ENCODE assay signal across 16 cellular contexts in genomic region chr2:178211460-178211859, GRCh38.
"Had no signal": no experiment of that assay in that cellular context is flagged by ENCODE, and none has a peak within 500 bp of the region (broad histone marks: within the 10 kb centered on the region; RNA-seq: fewer than 3 reads in every experiment).

No MANE protein-coding gene starts in this region.

- DNase-seq: activated B cell treated with CpG ODN at 0.5 μM for 24 hours; activated CD4-positive, alpha-beta T cell treated with anti-CD3 and anti-CD28 coated beads, Interleukin-2, amount 10 ng/mL, durations not matched to agents 24 days and 14 days; activated CD8-positive, alpha-beta memory T cell treated with anti-CD3 and anti-CD28 coated beads for 24 hours; activated naive CD8-positive, alpha-beta T cell treated with anti-CD3 and anti-CD28 coated beads, Interleukin-2, amount 50 U/mL, for 24 hours; effector CD4-positive, alpha-beta T cell; esophagus squamous epithelium; islet precursor cell; left lung; mammary epithelial cell; naive B cell; SK-N-SH; stimulated activated CD4-positive, alpha-beta T cell treated with anti-CD3 and anti-CD28 coated beads, Interleukin-12 subunit alpha, Interleukin-12 subunit beta, amount 100 ng/mL, for 4 hours; stimulated activated CD4-positive, alpha-beta T cell treated with anti-CD3 and anti-CD28 coated beads, Interleukin-2, amount 100 ng/mL, for 24 hours; thyroid gland had no signal

- H3K27ac ChIP-seq: ascending aorta, esophagus squamous epithelium, left lung, thyroid gland had no signal

- H3K9ac ChIP-seq: SK-N-SH had no signal

- H3K36me3 ChIP-seq: ascending aorta, esophagus squamous epithelium, left lung, thyroid gland had no signal

- H3K9me3 ChIP-seq: ascending aorta, esophagus squamous epithelium, left lung, SK-N-SH, thyroid gland had no signal

- H3K4me3 ChIP-seq: ascending aorta, esophagus squamous epithelium, left lung, thyroid gland had no signal

- ATAC-seq: activated naive CD8-positive, alpha-beta T cell treated with anti-CD3 and anti-CD28 coated beads, Interleukin-2, amount 50 U/mL, for 24 hours; left lung; stimulated activated memory B cell treated with anti-CD40 and anti-IgM and Interleukin-4, amounts not matched to agents 10 μg/mL and 1 μg/mL and 100 μg/mL, for 72 hours had no signal
